ENCODE assay signal across 8 cellular contexts in genomic region chr11:90476442-90477007, GRCh38.
A peak's percentile ranks its signal among the peaks of the same experiment; 100 is the strongest.
DNase-seq lines count a peak whose midpoint lies in the region; ATAC-seq, FAIRE-seq and TF ChIP-seq lines count a peak whose summit lies in the region.

No MANE protein-coding gene starts in this region.

- TF ChIP-seq CTCF in BE2C (IDR thresholded peaks at IDR 0.05; ENCODE audit: low read depth, low read length) (peak; percentile 76), fibroblast of the aortic adventitia (IDR thresholded peaks at IDR 0.05; ENCODE audit: insufficient read depth, low read length) (no peak)

- ATAC-seq in HG03139 (IDR thresholded peaks at IDR 0.05; ENCODE audit: unreplicated experiment), result no peak
- no peak for ATAC-seq in T-helper 17 cell

- H3K27me3 Mint-ChIP-seq in T-helper 17 cell, result no peaks in the 10 kb centered on the region

- H3K9me3 ChIP-seq in BE2C (no peaks in the 10 kb centered on the region), SJCRH30 (replicated peaks) (no peaks in the 10 kb centered on the region), T-helper 17 cell (ENCODE audit: control insufficient read depth, low read length, poor library complexity, severe bottlenecking) (no peaks in the 10 kb centered on the region)

- no peak overlapping the region for H3K27ac ChIP-seq in SJCRH30

- FAIRE-seq in GM18507 (lab: Jason Lieb, UNC), result peak; percentile 45

- no peaks in the 10 kb centered on the region for H3K27me3 ChIP-seq in BE2C
- H3K27me3 ChIP-seq in SJCRH30, result no peaks in the 10 kb centered on the region

- peak; percentile 49 for DNase-seq in BE2C
- no peak for DNase-seq in GM18507 (ENCODE audit: extremely low spot score, insufficient read length, low read depth)
- DNase-seq in HT-29 (ENCODE audit: low spot score), result peak; percentile 66
- DNase-seq in SJCRH30, result peak; percentile 11 to 34
- peak; percentile 1 for DNase-seq in fibroblast of the aortic adventitia (ENCODE audit: low read depth)
- peak; percentile 2 for DNase-seq in stimulated activated CD4-positive, alpha-beta T cell treated with anti-CD3 and anti-CD28 coated beads, Interleukin-12 subunit alpha, Interleukin-12 subunit beta, amount 100 ng/mL, for 4 hours
- DNase-seq in T-helper 17 cell, result no peak

- no peaks in the 10 kb centered on the region for H3K36me3 Mint-ChIP-seq in T-helper 17 cell (ENCODE audit: low read depth)

- H3K4me1 ChIP-seq in BE2C (peaks cover 5% of the 10 kb centered on the region; the same call in 1 of the 2 replicates), SJCRH30 (no peaks in the 10 kb centered on the region)

- peaks cover 4% of the 10 kb centered on the region for H3K4me1 Mint-ChIP-seq in T-helper 17 cell

- no peak overlapping the region for H3K4me3 Mint-ChIP-seq in T-helper 17 cell

- no peak overlapping the region for H3K27ac Mint-ChIP-seq in T-helper 17 cell

- H3K36me3 ChIP-seq in BE2C (no peaks in the 10 kb centered on the region; the same call in 1 of the 2 replicates), SJCRH30 (no peaks in the 10 kb centered on the region)

- no peak overlapping the region for H3K4me3 ChIP-seq in BE2C (ENCODE audit: low read depth, low read length)
- H3K4me3 ChIP-seq in SJCRH30, result no peak overlapping the region
- H3K4me3 ChIP-seq in fibroblast of the aortic adventitia (ENCODE audit: low read depth, low read length), result no peak overlapping the region

Comparison
In these comparisons a context has a peak if more than half of its experiments do, and no peak if none do; other contexts are left out.
1. DNase-seq: peak in BE2C (single experiment), HT-29 (single experiment), SJCRH30 (2 of 2), fibroblast of the aortic adventitia (single experiment) and stimulated activated CD4-positive, alpha-beta T cell treated with anti-CD3 and anti-CD28 coated beads, Interleukin-12 subunit alpha, Interleukin-12 subunit beta, amount 100 ng/mL, for 4 hours (single experiment); none in GM18507 (single experiment) and T-helper 17 cell (0 of 3).